Comparison of ENCODE assay signal across 16 cellular contexts in genomic region chr10:101778151-101778780, GRCh38. TPM values are rescaled to one million over a fixed set of nuclear protein-coding genes. Genes with fewer than 3 reads are reported as not detected.
DNase-seq lines count a peak whose midpoint lies in the region; ATAC-seq, FAIRE-seq and TF ChIP-seq lines count a peak whose summit lies in the region.
"Had no signal": no experiment of that assay in that cellular context is flagged by ENCODE, and none has a peak within 500 bp of the region (broad histone marks: within the 10 kb centered on the region; RNA-seq: fewer than 3 reads in every experiment).

No MANE protein-coding gene starts in this region.

- peaks cover 12% of the 10 kb centered on the region for H3K36me3 Mint-ChIP-seq in activated T-cell treated with anti-CD3 and anti-CD28 coated beads, Interleukin-2, amount 50 U/mL, for 4 hours (ENCODE audit: insufficient read depth)
- peaks cover 7% of the 10 kb centered on the region for H3K36me3 Mint-ChIP-seq in T-helper 17 cell (ENCODE audit: low read depth)

- H3K9me3 ChIP-seq in T-helper 17 cell (ENCODE audit: control insufficient read depth, low read length, poor library complexity, severe bottlenecking): no peaks in the 10 kb centered on the region
- no peaks in the 10 kb centered on the region for H3K9me3 ChIP-seq in smooth muscle cell (replicated peaks; ENCODE audit: low read depth)
- H3K9me3 ChIP-seq: SJSA1 had no signal

- no peak for TF ChIP-seq CTCF in smooth muscle cell (IDR thresholded peaks at IDR 0.05; ENCODE audit: borderline replicate concordance, insufficient read depth, poor library complexity, severe bottlenecking)

- H3K4me2 ChIP-seq in smooth muscle cell: peak overlapping the region; percentile 90

- H3K79me2 ChIP-seq in smooth muscle cell (ENCODE audit: low read depth): no peaks in the 10 kb centered on the region

- H3F3A ChIP-seq in smooth muscle cell (ENCODE audit: low read depth): no peaks in the 10 kb centered on the region

- peaks cover 43% of the 10 kb centered on the region for H3K4me1 ChIP-seq in smooth muscle cell (ENCODE audit: low read depth)

- WGBS in smooth muscle cell (ENCODE audit: low lambda C conversion rate): 44% methylated on average over 12 of the region's 12 CpGs

- H3K27ac ChIP-seq in smooth muscle cell (ENCODE audit: low read depth): no peak overlapping the region
- H3K27ac ChIP-seq: SJSA1 had no signal

- no peak overlapping the region for H3K27ac Mint-ChIP-seq in T-helper 17 cell

- H3K9ac ChIP-seq in smooth muscle cell (ENCODE audit: low read depth): no peak overlapping the region

- DNase-seq in activated T-cell treated with anti-CD3 and anti-CD28 coated beads, Interleukin-2, amount 50 U/mL, for 4 hours: no peak
- DNase-seq in activated T-cell treated with anti-CD3 and anti-CD28 coated beads for 4 hours (no peak), T-helper 17 cell (no peak), iPS-NIHi11 (ENCODE audit: low spot score) (peak; percentile 11), smooth muscle cell (lab: John Stamatoyannopoulos, UW; ENCODE audit: unreplicated experiment) (no peak), GM12892 (ENCODE audit: insufficient read length) (no peak), DMS 273 treated with DMSO at 0.1 percent for 48 hours (lab: John Stamatoyannopoulos, UW) (no peak), NCI-H2029 (lab: John Stamatoyannopoulos, UW) (no peak)
- DNase-seq: activated CD4-positive, alpha-beta T cell treated with anti-CD3 and anti-CD28 coated beads, Interleukin-2, amount 50 U/mL, for 4 hours; NCI-H510A treated with DMSO at 0.1 percent for 48 hours had no signal

- peaks cover 48% of the 10 kb centered on the region for H3K27me3 Mint-ChIP-seq in activated T-cell treated with anti-CD3 and anti-CD28 coated beads, Interleukin-2, amount 50 U/mL, for 4 hours (ENCODE audit: low read depth)
- H3K27me3 Mint-ChIP-seq in T-helper 17 cell: peaks cover 50% of the 10 kb centered on the region

- no peaks in the 10 kb centered on the region for H3K9me3 Mint-ChIP-seq in activated T-cell treated with anti-CD3 and anti-CD28 coated beads, Interleukin-2, amount 50 U/mL, for 4 hours

- no peak for FAIRE-seq in GM12892 (lab: Jason Lieb, UNC)

- peaks cover 62% of the 10 kb centered on the region for H3K27me3 ChIP-seq in smooth muscle cell (ENCODE audit: low read depth)

- no peak for ATAC-seq in activated T-cell treated with anti-CD3 and anti-CD28 coated beads, Interleukin-2, amount 50 U/mL, for 4 hours
- ATAC-seq in T-helper 17 cell: no peak
- ATAC-seq: HCT116 had no signal

- H3K4me3 Mint-ChIP-seq in activated T-cell treated with anti-CD3 and anti-CD28 coated beads, Interleukin-2, amount 50 U/mL, for 4 hours: peak overlapping the region; percentile 70
- peak overlapping the region; percentile 88 for H3K4me3 Mint-ChIP-seq in T-helper 17 cell

- H2AFZ ChIP-seq in smooth muscle cell (ENCODE audit: low read depth): no peak overlapping the region

- H4K20me1 ChIP-seq in smooth muscle cell (ENCODE audit: low read depth): peaks cover 51% of the 10 kb centered on the region

- H3K4me3 ChIP-seq in smooth muscle cell: peak overlapping the region; percentile 48
- H3K4me3 ChIP-seq: SJSA1 had no signal

- H3K4me1 Mint-ChIP-seq in activated T-cell treated with anti-CD3 and anti-CD28 coated beads, Interleukin-2, amount 50 U/mL, for 4 hours (ENCODE audit: low read depth): peaks cover 46% of the 10 kb centered on the region
- H3K4me1 Mint-ChIP-seq in T-helper 17 cell: peaks cover 52% of the 10 kb centered on the region

- H3K36me3 ChIP-seq in smooth muscle cell (ENCODE audit: low read depth): no peaks in the 10 kb centered on the region

- TF ChIP-seq POLR2A in GM12892 (IDR thresholded peaks at IDR 0.05; ENCODE audit: low read depth, low read length): no peak

RNA-seq across cellular contexts. Expression of gene FGF8, which starts 2.4 kb away (rescaled TPM):
- total RNA-seq in activated T-cell treated with anti-CD3 and anti-CD28 coated beads, Interleukin-2, amount 50 U/mL, for 4 hours: under 1 TPM in 1 of 3 donors, not detected in 2; 0.24 TPM
- not detected for total RNA-seq in T-helper 17 cell
- not detected in 2 replicates for total RNA-seq in smooth muscle cell
- not detected in 2 replicates for polyA plus RNA-seq in smooth muscle cell
- polyA plus RNA-seq in GM12892 (2012; ENCODE audit: missing spikeins): not detected
- total RNA-seq: kidney epithelial cell, M059J, renal cortical epithelial cell, SJSA1, ureter had no signal

RNA-seq across cellular contexts. Expression of gene NPM3, which starts 5.0 kb away (rescaled TPM):
- total RNA-seq in activated T-cell treated with anti-CD3 and anti-CD28 coated beads, Interleukin-2, amount 50 U/mL, for 4 hours: 100 to 1,000 TPM; 213 to 285 (median 265) TPM
- total RNA-seq in T-helper 17 cell (10 to 100 TPM; 13.1 to 13.8 TPM), smooth muscle cell (65.0 and 82.0 TPM in 2 replicates)
- 10.2 and 10.5 TPM in 2 replicates for polyA plus RNA-seq in smooth muscle cell
- polyA plus RNA-seq in GM12892 (2012; ENCODE audit: missing spikeins): 106 TPM

RNA-seq across cellular contexts. Expression of gene OGA, which starts 40.0 kb away (rescaled TPM):
- total RNA-seq in activated T-cell treated with anti-CD3 and anti-CD28 coated beads, Interleukin-2, amount 50 U/mL, for 4 hours: 10 to 100 TPM; 52.0 to 72.2 (median 64.5) TPM
- total RNA-seq in T-helper 17 cell (100 to 1,000 TPM; 411 to 421 TPM), smooth muscle cell (98.6 and 135 TPM in 2 replicates)
- polyA plus RNA-seq in smooth muscle cell: 54.8 and 78.5 TPM in 2 replicates
- 118 TPM for polyA plus RNA-seq in GM12892 (2012; ENCODE audit: missing spikeins)
